8 cellular contexts compared by ENCODE assay signal in genomic region chr17:49191917-49192741, GRCh38. TPM values are rescaled to one million over a fixed set of nuclear protein-coding genes. Genes with fewer than 3 reads are reported as not detected.
DNase-seq lines count a peak whose midpoint lies in the region; ATAC-seq and TF ChIP-seq lines count a peak whose summit lies in the region.

No MANE protein-coding gene starts in this region.

- no peak overlapping the region for H2BK120ac ChIP-seq in H9 (ENCODE audit: low read depth, low read length, poor library complexity, severe bottlenecking)

- peak; percentile 27 for TF ChIP-seq RAD21 in neural cell (conservative IDR thresholded peaks at IDR 0.05)

- DNase-seq in ELR (ENCODE audit: low read depth), result peak; percentile 97
- DNase-seq in H9, result peak; percentile 97
- peak; percentile 85 for DNase-seq in LoVo (ENCODE audit: low spot score)
- peak; percentile 82 for DNase-seq in RWPE2 (ENCODE audit: low spot score)
- DNase-seq in activated effector memory CD4-positive, alpha-beta T cell treated with Interleukin-2 at 50 U/mL for 16 hours, result peak; percentile 87
- peak; percentile 84 for DNase-seq in fibroblast of villous mesenchyme (ENCODE audit: low read depth)
- peak; percentile 94 for DNase-seq in stomach

- peaks cover 8 to 10% of the 10 kb centered on the region in 2 experiments for H3K4me1 Mint-ChIP-seq in H9

- peak overlapping the region; percentile 95 for H3K4me2 ChIP-seq in H9 (ENCODE audit: insufficient read depth, insufficient read length, low read length)
- H3K4me2 ChIP-seq in neural cell (ENCODE audit: low read length), result peak overlapping the region; percentile 97

- H3K4me3 ChIP-seq in RWPE2 (ENCODE audit: severe bottlenecking), result peak overlapping the region; percentile 63
- peak overlapping the region; percentile 80 for H3K4me3 ChIP-seq in fibroblast of villous mesenchyme (ENCODE audit: low read depth, low read length)
- peak overlapping the region; percentile 92 for H3K4me3 ChIP-seq in neural cell (ENCODE audit: low read length)
- peak overlapping the region; percentile 77 to 85 (median 80) for H3K4me3 ChIP-seq in stomach

- H3K9me2 ChIP-seq in neural cell (ENCODE audit: insufficient read depth, low read length), result no peaks in the 10 kb centered on the region

- no peak for TF ChIP-seq POLR2A in stomach (IDR thresholded peaks at IDR 0.05)

- no peak overlapping the region for H3K56ac ChIP-seq in H9 (ENCODE audit: insufficient read length, low read depth, low read length)

- no peaks in the 10 kb centered on the region for H3K27me3 ChIP-seq in H9 (ENCODE audit: insufficient read depth, low read length)
- no peaks in the 10 kb centered on the region for H3K27me3 ChIP-seq in RWPE2 (ENCODE audit: insufficient read depth, poor library complexity, severe bottlenecking)
- no peaks in the 10 kb centered on the region for H3K27me3 ChIP-seq in neural cell (ENCODE audit: insufficient read depth, low read depth, low read length)
- no peaks in the 10 kb centered on the region for H3K27me3 ChIP-seq in stomach

- H3K27me3 Mint-ChIP-seq in H9 (ENCODE audit: low read depth), result peaks cover 2% of the 10 kb centered on the region

- H3K9ac ChIP-seq in H9 (ENCODE audit: extremely low read depth, insufficient read length, low read length) (peak overlapping the region; percentile 85), neural cell (ENCODE audit: low read length) (peak overlapping the region; percentile 76)

- no peak overlapping the region for H2BK5ac ChIP-seq in H9 (ENCODE audit: insufficient read length, low read length)

- H3K14ac ChIP-seq in H9 (ENCODE audit: insufficient read depth, low read length), result peak overlapping the region; percentile 97

- no peak overlapping the region for H2BK20ac ChIP-seq in H9 (ENCODE audit: low read depth, low read length, poor library complexity, severe bottlenecking)

- H3K27ac ChIP-seq in H9 (ENCODE audit: insufficient read length, low read depth, low read length) (no peak overlapping the region), RWPE2 (ENCODE audit: poor library complexity, severe bottlenecking) (peak overlapping the region; percentile 76), neural cell (ENCODE audit: low read length) (peak overlapping the region; percentile 88), stomach (peak overlapping the region; percentile 89 to 98 (median 97))

- H3K36me3 ChIP-seq in RWPE2 (ENCODE audit: low read depth) (no peaks in the 10 kb centered on the region), neural cell (ENCODE audit: insufficient read depth, low read length) (no peaks in the 10 kb centered on the region), stomach (no peaks in the 10 kb centered on the region)

- no peak overlapping the region for H2BK12ac ChIP-seq in H9 (ENCODE audit: insufficient read length, low read depth, low read length)

- H2AK5ac ChIP-seq in H9 (ENCODE audit: insufficient read length, low read length), result no peak overlapping the region

- H3T11ph ChIP-seq in H9 (ENCODE audit: low read length), result no peak overlapping the region

- H4K20me1 ChIP-seq in H9 (ENCODE audit: control insufficient read depth, insufficient read depth, insufficient read length) (no peaks in the 10 kb centered on the region), neural cell (ENCODE audit: insufficient read depth) (no peaks in the 10 kb centered on the region)

- H3K18ac ChIP-seq in H9 (ENCODE audit: insufficient read length, low read depth, low read length), result peak overlapping the region; percentile 97

- TF ChIP-seq EP300 in neural cell (conservative IDR thresholded peaks at IDR 0.05; ENCODE audit: poor library complexity, severe bottlenecking) (peak; percentile 58), stomach (IDR thresholded peaks at IDR 0.05) (no peak)

- peaks cover 6% of the 10 kb centered on the region for H3K23me2 ChIP-seq in H9 (ENCODE audit: insufficient read length, low read depth, low read length, poor library complexity, severe bottlenecking)

- peak overlapping the region; percentile 91 to 92 for H3K4me3 Mint-ChIP-seq in H9

- H3K9me3 ChIP-seq in H9 (ENCODE audit: control insufficient read depth, low read depth, low read length), result no peaks in the 10 kb centered on the region
- H3K9me3 ChIP-seq in RWPE2 (ENCODE audit: severe bottlenecking), result no peaks in the 10 kb centered on the region
- H3K9me3 ChIP-seq in neural cell (ENCODE audit: low read length), result no peaks in the 10 kb centered on the region
- H3K9me3 ChIP-seq in stomach, result no peaks in the 10 kb centered on the region

- H3F3A ChIP-seq in neural cell (ENCODE audit: insufficient read depth, low read length, poor library complexity, severe bottlenecking), result no peaks in the 10 kb centered on the region

- no CpG with 5 or more reads among the region's 53 CpGs for WGBS in H9 (ENCODE audit: extremely low coverage, insufficient read length, low lambda C conversion rate)
- WGBS in stomach, 5 donors, result 0 to 1% (median 1%) methylated on average over 28 to 53 of the region's 53 CpGs

- H4K91ac ChIP-seq in H9 (ENCODE audit: insufficient read length, low read depth, low read length), result no peak overlapping the region

- H3K4ac ChIP-seq in H9 (ENCODE audit: low read depth, low read length), result no peak overlapping the region

- no peak overlapping the region for H4K8ac ChIP-seq in H9 (replicated peaks; ENCODE audit: insufficient read length, low read depth, low read length)

- H3K79me2 ChIP-seq in H9 (ENCODE audit: insufficient read depth, low read length), result no peaks in the 10 kb centered on the region
- no peaks in the 10 kb centered on the region for H3K79me2 ChIP-seq in neural cell (replicated peaks; ENCODE audit: insufficient read depth, low read length)

- ATAC-seq in RWPE2 (ENCODE audit: low read depth), result peak; percentile 59

- no peaks in the 10 kb centered on the region for H3K79me1 ChIP-seq in H9 (ENCODE audit: insufficient read depth, low read depth, low read length, poor library complexity, severe bottlenecking)

- TF ChIP-seq CTCF in H9 (conservative IDR thresholded peaks at IDR 0.05) (peak; percentile 46; the same call in 2 of the 3 replicates), RWPE2 (IDR thresholded peaks at IDR 0.05; ENCODE audit: poor library complexity, severe bottlenecking) (peak; percentile 57), fibroblast of villous mesenchyme (IDR thresholded peaks at IDR 0.05; ENCODE audit: insufficient read depth, low read depth, low read length) (peak; percentile 25), neural cell (IDR thresholded peaks at IDR 0.05; ENCODE audit: poor library complexity, severe bottlenecking) (peak; percentile 61), stomach (IDR thresholded peaks at IDR 0.05) (no peak)

- peak overlapping the region; percentile 44 for H4K5ac ChIP-seq in H9 (ENCODE audit: insufficient read length, low read depth, low read length)

- H3K9me3 Mint-ChIP-seq in H9, result no peaks in the 10 kb centered on the region

- intact Hi-C loops in stomach (cut with DNase I; ENCODE audit: low total_unique reads), result no loop called here

- H2AFZ ChIP-seq in H9 (ENCODE audit: low read length) (peak overlapping the region; percentile 48), neural cell (ENCODE audit: low read depth, low read length) (peak overlapping the region; percentile 61)

- H3K36me3 Mint-ChIP-seq in H9 (ENCODE audit: insufficient read depth in 1 of 3, low read depth in 3 of 3), result no peaks in the 10 kb centered on the region

- H3K4me1 ChIP-seq in H9 (ENCODE audit: insufficient read depth, low read length), result no peaks in the 10 kb centered on the region; the same call in 1 of the 2 replicates
- H3K4me1 ChIP-seq in RWPE2 (ENCODE audit: insufficient read depth, poor library complexity, severe bottlenecking), result no peaks in the 10 kb centered on the region
- peaks cover 0 to 21% (median 17%) of the 10 kb centered on the region in 4 donors for H3K4me1 ChIP-seq in stomach

- no peak overlapping the region for H2BK15ac ChIP-seq in H9 (ENCODE audit: low read depth, low read length)

- H3K23ac ChIP-seq in H9 (ENCODE audit: insufficient read length, low read depth, low read length), result no peak overlapping the region

- H3K27ac Mint-ChIP-seq in H9, result peak overlapping the region; percentile 94 to 99 (median 98)

TF ChIP-seq in neural cell, 6 proteins besides CTCF, POLR2A, EP300 and RAD21 (continues in another document):
- TF ChIP-seq SMC3 (conservative IDR thresholded peaks at IDR 0.05; ENCODE audit: poor library complexity), result peak; percentile 26

RNA-seq across cellular contexts. Expression of gene GNGT2, which starts 18.2 kb away (rescaled TPM):
- 0.42 and 1.1 TPM in 2 replicates for total RNA-seq in H9 (2021)
- total RNA-seq in fibroblast of villous mesenchyme, result 0.32 TPM in 1 of 2 replicates, not detected in the other
- not detected in 2 replicates for polyA plus RNA-seq in neural cell
- not detected in 2 replicates for polyA minus RNA-seq in neural cell
- total RNA-seq in stomach, result 100 to 1,000 TPM in 1 of 5 donors, 1 to 10 TPM in 2, not detected in 2; 1.6 to 134 (median 1.7) TPM
- polyA plus RNA-seq in stomach, result 1 to 10 TPM; 2.7 to 2.9 (median 2.9) TPM

RNA-seq across cellular contexts. Expression of gene ABI3, which starts 18.4 kb away (rescaled TPM):
- total RNA-seq in H9 (2021) (2.1 and 2.4 TPM in 2 replicates), fibroblast of villous mesenchyme (0.64 and 1.7 TPM in 2 replicates), stomach (10 to 100 TPM in 2 of 5 donors, 1 to 10 TPM in 3; 1.3 to 72.4 (median 3.1) TPM)
- polyA plus RNA-seq in neural cell (not detected in 2 replicates), stomach (1 to 10 TPM; 4.1 to 9.9 (median 9.5) TPM)
- polyA minus RNA-seq in neural cell, result not detected in 2 replicates

RNA-seq across cellular contexts. Expression of gene PHOSPHO1, which starts 38.5 kb away (rescaled TPM):
- total RNA-seq in H9 (2021), result 0.31 and 0.63 TPM in 2 replicates
- total RNA-seq in fibroblast of villous mesenchyme, result under 0.01 and 0.32 TPM in 2 replicates
- not detected in 2 replicates for polyA plus RNA-seq in neural cell
- polyA minus RNA-seq in neural cell, result not detected in 2 replicates
- total RNA-seq in stomach, result 1 to 10 TPM in 2 of 5 donors, not detected in 3; 1.7 to 7.7 TPM
- under 1 TPM in 1 of 3 donors, not detected in 2; 0.35 TPM for polyA plus RNA-seq in stomach

RNA-seq across cellular contexts. Expression of gene B4GALNT2, which starts 59.6 kb away (rescaled TPM):
- total RNA-seq in H9 (2021), result not detected in 2 replicates
- under 0.01 TPM in 2 replicates for total RNA-seq in fibroblast of villous mesenchyme
- polyA plus RNA-seq in neural cell, result not detected in 2 replicates
- not detected in 2 replicates for polyA minus RNA-seq in neural cell
- total RNA-seq in stomach, result 10 to 100 TPM in 1 of 5 donors, 1 to 10 TPM in 3, not detected in 1; 1.1 to 41.7 (median 5.3) TPM
- polyA plus RNA-seq in stomach, result 1 to 10 TPM; 1.4 to 2.2 (median 1.4) TPM

Comparison
In these comparisons a context has a peak if more than half of its experiments do, and no peak if none do; other contexts are left out.
1. CTCF ChIP-seq: peak in H9 (single experiment), RWPE2 (single experiment), fibroblast of villous mesenchyme (single experiment) and neural cell (single experiment); none in stomach (0 of 7).
2. Peak in every context shown above with its lines, with median percentiles within 50 percentile points of each other: DNase-seq and H3K4me3 ChIP-seq.